In genomic region chr12:124410354-124411175, GRCh38 we compare ENCODE assay signal across 10 cellular contexts.
DNase-seq lines count a peak whose midpoint lies in the region; ATAC-seq, FAIRE-seq and TF ChIP-seq lines count a peak whose summit lies in the region.
"Had no signal": no experiment of that assay in that cellular context is flagged by ENCODE, and none has a peak within 500 bp of the region (broad histone marks: within the 10 kb centered on the region; RNA-seq: fewer than 3 reads in every experiment).

No MANE protein-coding gene starts in this region.

- DNase-seq in NCI-H2171 treated with DMSO at 0.1 percent for 48 hours (lab: John Stamatoyannopoulos, UW) (peak; percentile 92), endothelial cell (ENCODE audit: low spot score) (no peak), progenitor cell of endocrine pancreas (ENCODE audit: low spot score, unreplicated experiment) (no peak), GM19239 (ENCODE audit: insufficient read length, low spot score) (no peak), AG20443 (ENCODE audit: low spot score) (no peak), DMS114 treated with DMSO at 0.1 percent for 48 hours (lab: John Stamatoyannopoulos, UW; ENCODE audit: unreplicated experiment) (no peak)
- no peak for DNase-seq in activated CD4-positive, alpha-beta T cell treated with anti-CD3 and anti-CD28 coated beads for 36 hours
- DNase-seq: activated effector memory CD4-positive, alpha-beta T cell treated with anti-CD3 and anti-CD28 coated beads, Interleukin-2, amount 50 U/mL, for 16 hours; T-helper 2 cell had no signal

- no peaks in the 10 kb centered on the region for H3K9me3 ChIP-seq in BLaER1 treated with 17β-estradiol and CSF1 and Interleukin-3, amounts not matched to agents 10 nM and 100 nM (replicated peaks in 1 of 11)

- H3K4me3 ChIP-seq in BLaER1 treated with 17β-estradiol and CSF1 and Interleukin-3, amounts not matched to agents 10 nM and 100 nM = no peak overlapping the region

- peaks cover 0 to 54% (median 45%) of the 10 kb centered on the region in 10 experiments; a peak in 16 of 20 replicates for H3K4me1 ChIP-seq in BLaER1 treated with 17β-estradiol and CSF1 and Interleukin-3, amounts not matched to agents 10 nM and 100 nM

- H3K27ac Mint-ChIP-seq in endothelial cell (ENCODE audit: unreplicated experiment) (peak overlapping the region; percentile 80), progenitor cell of endocrine pancreas (peak overlapping the region; percentile 92)
- no peak overlapping the region for H3K27ac Mint-ChIP-seq in activated CD4-positive, alpha-beta T cell treated with anti-CD3 and anti-CD28 coated beads for 36 hours

- no peak for ATAC-seq in activated CD4-positive, alpha-beta T cell treated with anti-CD3 and anti-CD28 coated beads for 36 hours

- CTCF ChIA-PET in activated CD4-positive, alpha-beta T cell treated with anti-CD3 and anti-CD28 coated beads for 36 hours (lab: Charles Lee) = no interaction called here

- intact Hi-C loops in activated CD4-positive, alpha-beta T cell treated with anti-CD3 and anti-CD28 coated beads for 36 hours (cut with DNase I, micrococcal nuclease) = no loop called here

- H3K9ac ChIP-seq in BLaER1 treated with 17β-estradiol and CSF1 and Interleukin-3, amounts not matched to agents 10 nM and 100 nM = peak overlapping the region in 5 of 11 experiments; percentile 11 to 60 (median 36); a peak in 8 of 22 replicates

- FAIRE-seq in GM19239 (lab: Jason Lieb, UNC) = no peak

- no peaks in the 10 kb centered on the region for H3K9me3 Mint-ChIP-seq in endothelial cell (ENCODE audit: unreplicated experiment)
- no peaks in the 10 kb centered on the region for H3K9me3 Mint-ChIP-seq in progenitor cell of endocrine pancreas (ENCODE audit: low read depth)
- no peaks in the 10 kb centered on the region for H3K9me3 Mint-ChIP-seq in activated CD4-positive, alpha-beta T cell treated with anti-CD3 and anti-CD28 coated beads for 36 hours (ENCODE audit: low read depth)

- H3K27me3 ChIP-seq in BLaER1 treated with 17β-estradiol and CSF1 and Interleukin-3, amounts not matched to agents 10 nM and 100 nM = no peaks in the 10 kb centered on the region

- H3K4me2 ChIP-seq in BLaER1 treated with 17β-estradiol and CSF1 and Interleukin-3, amounts not matched to agents 10 nM and 100 nM = peak overlapping the region in 8 of 11 experiments; percentile 58 to 72 (median 68); a peak in 15 of 22 replicates

- H3K4me1 Mint-ChIP-seq in endothelial cell (ENCODE audit: unreplicated experiment) (peaks cover 8% of the 10 kb centered on the region), progenitor cell of endocrine pancreas (ENCODE audit: low read depth) (peaks cover 3% of the 10 kb centered on the region)
- H3K4me1 Mint-ChIP-seq in activated CD4-positive, alpha-beta T cell treated with anti-CD3 and anti-CD28 coated beads for 36 hours = no peaks in the 10 kb centered on the region

- H3K27me3 Mint-ChIP-seq in endothelial cell (ENCODE audit: unreplicated experiment) (peaks cover 9% of the 10 kb centered on the region), progenitor cell of endocrine pancreas (no peaks in the 10 kb centered on the region)
- H3K27me3 Mint-ChIP-seq in activated CD4-positive, alpha-beta T cell treated with anti-CD3 and anti-CD28 coated beads for 36 hours = no peaks in the 10 kb centered on the region

- POLR2A ChIA-PET in activated CD4-positive, alpha-beta T cell treated with anti-CD3 and anti-CD28 coated beads for 36 hours (lab: Charles Lee) = no interaction called here

- TF ChIP-seq CTCF in endothelial cell (IDR thresholded peaks at IDR 0.05; ENCODE audit: unreplicated experiment) = no peak
- no peak for TF ChIP-seq CTCF in progenitor cell of endocrine pancreas (IDR thresholded peaks at IDR 0.05; ENCODE audit: unreplicated experiment)

- H4K20me1 ChIP-seq in BLaER1 treated with 17β-estradiol and CSF1 and Interleukin-3, amounts not matched to agents 10 nM and 100 nM = peaks cover 91 to 100% (median 96%) of the 10 kb centered on the region in 11 experiments

- H3K36me3 Mint-ChIP-seq in endothelial cell (ENCODE audit: low read depth, unreplicated experiment) (peaks cover 5% of the 10 kb centered on the region), progenitor cell of endocrine pancreas (ENCODE audit: insufficient read depth) (peaks cover 13% of the 10 kb centered on the region)
- H3K36me3 Mint-ChIP-seq in activated CD4-positive, alpha-beta T cell treated with anti-CD3 and anti-CD28 coated beads for 36 hours (ENCODE audit: low read depth) = peaks cover 4% of the 10 kb centered on the region

- H3K4me3 Mint-ChIP-seq in endothelial cell (ENCODE audit: unreplicated experiment) (no peak overlapping the region), progenitor cell of endocrine pancreas (ENCODE audit: low read depth) (no peak overlapping the region)
- no peak overlapping the region for H3K4me3 Mint-ChIP-seq in activated CD4-positive, alpha-beta T cell treated with anti-CD3 and anti-CD28 coated beads for 36 hours

- H3K27ac ChIP-seq in BLaER1 treated with 17β-estradiol and CSF1 and Interleukin-3, amounts not matched to agents 10 nM and 100 nM = peak overlapping the region in 3 of 11 experiments; percentile 18 to 40 (median 40); a peak in 4 of 22 replicates

- peaks cover 47 to 98% (median 76%) of the 10 kb centered on the region in 11 experiments for H3K36me3 ChIP-seq in BLaER1 treated with 17β-estradiol and CSF1 and Interleukin-3, amounts not matched to agents 10 nM and 100 nM
